In the genomic region with DNA sequence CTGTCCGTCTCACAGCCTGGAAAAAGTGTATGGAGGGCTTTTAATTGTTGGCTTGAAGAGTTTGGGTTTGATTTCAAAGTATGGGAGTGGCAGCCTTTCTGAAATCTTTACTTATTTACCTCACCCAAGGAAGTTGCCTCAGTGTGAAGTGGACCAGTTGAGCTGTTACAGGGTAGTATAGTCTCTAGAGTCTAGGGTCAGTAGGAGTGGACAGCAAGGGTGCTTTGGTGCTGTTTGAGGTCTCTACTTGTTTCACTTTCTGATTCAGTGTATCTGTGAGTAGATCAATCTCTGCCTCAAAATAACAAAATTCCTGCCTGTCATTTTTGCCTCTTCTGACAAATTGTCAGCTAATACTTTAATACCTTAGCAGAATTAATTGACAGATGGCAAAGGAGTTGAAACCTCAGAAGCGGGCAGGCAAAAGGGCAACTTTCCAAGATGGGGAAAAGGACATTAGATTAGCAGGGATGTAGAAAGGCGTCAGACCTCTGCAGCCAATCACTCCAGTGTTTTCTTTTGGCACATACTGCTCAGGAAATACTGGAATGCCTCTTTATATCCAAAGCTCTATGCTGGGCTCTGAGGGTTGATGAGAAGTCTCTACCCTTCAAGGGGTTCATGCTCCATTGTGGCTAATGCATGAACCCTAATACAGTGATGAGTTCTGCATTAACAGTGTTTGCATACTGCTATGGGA, we compare ENCODE assay signal across 1 cellular context.
TF ChIP-seq lines count a peak whose summit lies in the region.

No MANE protein-coding gene starts in this region.

TF ChIP-seq in HepG2, 621 proteins besides CTCF, POLR2A, EP300 and RAD21:
- TF ChIP-seq ZIK1 (CRISPR knock-in tag; IDR thresholded peaks at IDR 0.05; ENCODE audit: borderline replicate concordance, low read depth) (no peak), ZNF720 (CRISPR knock-in tag; IDR thresholded peaks at IDR 0.05) (no peak), ZNF326 (CRISPR knock-in tag; IDR thresholded peaks at IDR 0.05; ENCODE audit: borderline replicate concordance) (no peak)
- TF ChIP-seq, protein P1, sequence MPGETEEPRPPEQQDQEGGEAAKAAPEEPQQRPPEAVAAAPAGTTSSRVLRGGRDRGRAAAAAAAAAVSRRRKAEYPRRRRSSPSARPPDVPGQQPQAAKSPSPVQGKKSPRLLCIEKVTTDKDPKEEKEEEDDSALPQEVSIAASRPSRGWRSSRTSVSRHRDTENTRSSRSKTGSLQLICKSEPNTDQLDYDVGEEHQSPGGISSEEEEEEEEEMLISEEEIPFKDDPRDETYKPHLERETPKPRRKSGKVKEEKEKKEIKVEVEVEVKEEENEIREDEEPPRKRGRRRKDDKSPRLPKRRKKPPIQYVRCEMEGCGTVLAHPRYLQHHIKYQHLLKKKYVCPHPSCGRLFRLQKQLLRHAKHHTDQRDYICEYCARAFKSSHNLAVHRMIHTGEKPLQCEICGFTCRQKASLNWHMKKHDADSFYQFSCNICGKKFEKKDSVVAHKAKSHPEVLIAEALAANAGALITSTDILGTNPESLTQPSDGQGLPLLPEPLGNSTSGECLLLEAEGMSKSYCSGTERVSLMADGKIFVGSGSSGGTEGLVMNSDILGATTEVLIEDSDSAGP (CRISPR knock-in tag; IDR thresholded peaks at IDR 0.05; ENCODE audit: borderline replicate concordance) = no peak
